Comparison of ENCODE assay signal across 8 cellular contexts in the genomic region with DNA sequence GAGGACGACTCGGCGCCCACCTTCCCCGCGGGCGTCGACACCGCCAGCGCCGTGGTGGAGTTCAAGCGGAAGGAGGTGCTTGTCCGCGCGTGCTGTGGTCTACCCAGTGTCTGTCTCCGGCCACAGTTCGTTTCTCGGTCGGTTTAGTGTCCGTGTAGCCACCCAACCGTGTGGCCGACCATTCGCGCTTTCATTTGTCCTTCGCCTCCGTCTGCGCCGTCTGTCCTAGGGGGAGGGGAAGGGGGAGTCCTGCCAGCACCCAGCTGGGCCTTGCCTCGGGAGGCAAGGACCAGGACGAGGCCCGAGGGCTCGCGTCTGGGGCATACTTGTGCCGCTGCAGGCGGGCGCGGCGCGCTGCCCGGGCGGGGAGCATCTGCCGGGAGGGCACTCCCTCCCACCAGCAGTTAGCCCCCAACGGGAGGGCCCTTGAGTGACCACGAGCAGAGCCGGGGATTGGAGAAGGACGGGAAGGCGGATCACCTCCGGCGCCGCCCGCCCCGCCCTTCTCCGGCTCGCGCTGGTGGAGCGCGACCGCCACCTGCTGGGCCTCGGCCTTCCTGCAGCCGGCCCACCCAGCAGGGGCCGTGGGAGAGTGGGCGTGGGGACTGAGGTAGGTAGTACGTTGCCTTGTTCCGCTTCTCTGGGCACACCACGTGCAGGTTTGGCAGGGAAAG. TPM values are rescaled to one million over a fixed set of nuclear protein-coding genes. Genes with fewer than 3 reads are reported as not detected.
DNase-seq lines count a peak whose midpoint lies in the region; ATAC-seq and TF ChIP-seq lines count a peak whose summit lies in the region.

No MANE protein-coding gene starts in this region.

- H3K36me3 Mint-ChIP-seq in Calu3 (ENCODE audit: insufficient read depth, unreplicated experiment), result peaks cover 3% of the 10 kb centered on the region
- H3K36me3 Mint-ChIP-seq in nephron progenitor cell (ENCODE audit: low read depth), result no peaks in the 10 kb centered on the region

- DNase-seq in Calu3 (peak; percentile 81), HS-5 (ENCODE audit: low read depth) (peak; percentile 53), RPMI8226 (peak; percentile 62), fibroblast of villous mesenchyme (ENCODE audit: low read depth) (peak; percentile 76), nephron progenitor cell (peak; percentile 89)
- DNase-seq in activated T-helper 9 cell treated with anti-CD3 and anti-CD28 coated beads, Interleukin-2, amount 50 U/mL, for 16 hours (ENCODE audit: low read depth), result peak; percentile 71
- peak; percentile 40 to 81 (median 61) for DNase-seq in stimulated activated naive CD4-positive, alpha-beta T cell (lab: John Stamatoyannopoulos, UW)

- CTCF ChIA-PET in Calu3 (lab: Charles Lee), result interaction anchor here (1.2 to 1.3 kb wide), 2 partner anchors 153 to 239 kb away, joined by 3 to 5 read pairs; no protein-coding TSS in a partner anchor

- peak; percentile 99 for TF ChIP-seq CTCF in Calu3 (IDR thresholded peaks at IDR 0.05; ENCODE audit: unreplicated experiment)
- peak; percentile 97 for TF ChIP-seq CTCF in fibroblast of villous mesenchyme (IDR thresholded peaks at IDR 0.05; ENCODE audit: insufficient read depth, low read depth, low read length)
- peak; percentile 98 for TF ChIP-seq CTCF in nephron progenitor cell (IDR thresholded peaks at IDR 0.05)

- H3K27ac Mint-ChIP-seq in Calu3 (ENCODE audit: unreplicated experiment) (no peak overlapping the region), nephron progenitor cell (no peak overlapping the region)

- H3K4me3 Mint-ChIP-seq in Calu3 (ENCODE audit: low read depth, unreplicated experiment) (peak overlapping the region; percentile 74), nephron progenitor cell (peak overlapping the region; percentile 79)

- H3K9me3 Mint-ChIP-seq in Calu3 (ENCODE audit: low read depth, unreplicated experiment), result no peaks in the 10 kb centered on the region
- no peaks in the 10 kb centered on the region for H3K9me3 Mint-ChIP-seq in nephron progenitor cell

- peak; percentile 78 for ATAC-seq in GM21360 (IDR thresholded peaks at IDR 0.05; ENCODE audit: unreplicated experiment)

- intact Hi-C loops in Calu3 (cut with micrococcal nuclease; ENCODE audit: unreplicated experiment), result loop anchor here (1.0 kb wide), 1 partner anchor 239 kb away; no protein-coding TSS in a partner anchor

- H3K4me1 Mint-ChIP-seq in Calu3 (ENCODE audit: low read depth, unreplicated experiment), result no peaks in the 10 kb centered on the region
- no peaks in the 10 kb centered on the region for H3K4me1 Mint-ChIP-seq in nephron progenitor cell

- H3K27me3 Mint-ChIP-seq in Calu3 (ENCODE audit: unreplicated experiment) (peaks cover 37% of the 10 kb centered on the region), nephron progenitor cell (ENCODE audit: low read depth, poor library complexity) (peaks cover 42% of the 10 kb centered on the region)

- H3K4me3 ChIP-seq in fibroblast of villous mesenchyme (ENCODE audit: low read depth, low read length), result peak overlapping the region; percentile 65

- no TSS peak for BruUV-seq in Calu3 (replicated peaks; lab: Mats Ljungman, UMichigan)

RNA-seq across cellular contexts. Expression of a gene that starts 28.4 kb away (rescaled TPM):
- total RNA-seq in Calu3 (2022), result 0.07 TPM in 1 of 2 replicates, not detected in the other
- total RNA-seq in fibroblast of villous mesenchyme, result 0.43 and 1.3 TPM in 2 replicates

RNA-seq across cellular contexts. Expression of a gene that starts 33.0 kb away (rescaled TPM):
- 8.9 and 10.0 TPM in 2 replicates for total RNA-seq in Calu3 (2022)
- 13.2 and 17.3 TPM in 2 replicates for total RNA-seq in fibroblast of villous mesenchyme

Comparison
In these comparisons a context has a peak if more than half of its experiments do, and no peak if none do; other contexts are left out.
1. Peak in every context shown above with its lines: DNase-seq, ATAC-seq and H3K4me3 ChIP-seq.